11 cellular contexts compared by ENCODE assay signal in the genomic region with DNA sequence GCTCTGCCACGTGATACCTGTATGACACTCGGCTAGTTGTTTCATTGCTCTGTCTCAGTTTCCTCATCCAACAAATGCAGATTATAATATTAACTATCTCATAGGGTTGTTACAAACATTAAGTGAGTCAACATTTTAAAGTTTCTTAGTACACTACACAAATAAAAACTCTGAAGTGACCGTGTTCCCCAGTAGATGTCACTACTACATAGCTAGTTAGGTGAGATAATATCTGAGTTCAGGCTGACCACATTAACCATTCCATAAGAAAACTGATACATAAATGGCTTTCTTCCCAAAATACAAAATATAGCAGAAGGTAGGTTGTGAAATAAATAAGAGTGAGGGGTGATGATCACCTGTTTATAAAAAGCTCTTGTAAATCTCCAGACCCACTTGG.
DNase-seq lines count a peak whose midpoint lies in the region; ATAC-seq, FAIRE-seq and TF ChIP-seq lines count a peak whose summit lies in the region.
"Had no signal": no experiment of that assay in that cellular context is flagged by ENCODE, and none has a peak within 500 bp of the region (broad histone marks: within the 10 kb centered on the region; RNA-seq: fewer than 3 reads in every experiment).

No MANE protein-coding gene starts in this region.

- H3K9me3 ChIP-seq in A549 (no peaks in the 10 kb centered on the region), GM23248 (ENCODE audit: low read depth) (no peaks in the 10 kb centered on the region), OCI-LY3 (ENCODE audit: insufficient read depth, low read length) (no peaks in the 10 kb centered on the region), thyroid gland (no peaks in the 10 kb centered on the region)

- peaks cover 13% of the 10 kb centered on the region; the same call in 1 of the 2 replicates for H3K27me3 ChIP-seq in GM23248 (replicated peaks; ENCODE audit: insufficient read depth)
- H3K27me3 ChIP-seq in OCI-LY3 (ENCODE audit: low read depth, low read length): peaks cover 21% of the 10 kb centered on the region
- H3K27me3 ChIP-seq in H7 (ENCODE audit: control insufficient read depth, insufficient read depth, low read length): no peaks in the 10 kb centered on the region
- H3K27me3 ChIP-seq in thyroid gland: no peaks in the 10 kb centered on the region

- WGBS in A549 (ENCODE audit: missing lambda C conversion rate): 6% methylated on average over 3 of the region's 3 CpGs
- 23 to 28% methylated on average over 3 of the region's 3 CpGs for WGBS in GM23248 (ENCODE audit: low coverage in 1 of 2, low lambda C conversion rate in 2 of 2, missing lambda C conversion rate in 2 of 2), 2 experiments
- 56 to 63% methylated on average over 3 of the region's 3 CpGs for WGBS in thyroid gland, 2 donors

- no peak for TF ChIP-seq POLR2A in A549 (IDR thresholded peaks at IDR 0.05; ENCODE audit: low read length)
- no peak for TF ChIP-seq POLR2A in thyroid gland (IDR thresholded peaks at IDR 0.05)

- H3K27ac ChIP-seq in A549 (no peak overlapping the region), GM23248 (no peak overlapping the region), OCI-LY3 (ENCODE audit: low read length) (no peak overlapping the region), thyroid gland (no peak overlapping the region)

- no peaks in the 10 kb centered on the region for H3K27me3 Mint-ChIP-seq in activated CD4-positive, alpha-beta T cell treated with anti-CD3 and anti-CD28 coated beads, Interleukin-2, amount 10 ng/mL, durations not matched to agents 7 days and 5 days

- no peak overlapping the region for H3K27ac Mint-ChIP-seq in activated CD4-positive, alpha-beta T cell treated with anti-CD3 and anti-CD28 coated beads, Interleukin-2, amount 10 ng/mL, durations not matched to agents 7 days and 5 days

- no peaks in the 10 kb centered on the region for H3K36me3 ChIP-seq in GM23248 (ENCODE audit: low read depth)
- H3K36me3 ChIP-seq in OCI-LY3 (replicated peaks; ENCODE audit: low read depth, low read length): no peaks in the 10 kb centered on the region
- H3K36me3 ChIP-seq in H7 (replicated peaks; ENCODE audit: control insufficient read depth, insufficient read depth, low read length): no peaks in the 10 kb centered on the region
- no peaks in the 10 kb centered on the region for H3K36me3 ChIP-seq in thyroid gland

- H3K9ac ChIP-seq in GM23248 (no peak overlapping the region), OCI-LY3 (ENCODE audit: low read length) (no peak overlapping the region)

- CTCF ChIA-PET in A549 (lab: Yijun Ruan, JAX): interaction anchor here (0.6 to 1.6 kb wide), 8 partner anchors 198 to 1606 kb away, joined by 3 to 6 read pairs (median 4); no protein-coding TSS in a partner anchor
- CTCF ChIA-PET in activated CD4-positive, alpha-beta T cell treated with anti-CD3 and anti-CD28 coated beads, Interleukin-2, amount 10 ng/mL, durations not matched to agents 7 days and 5 days (lab: Charles Lee): interaction anchor here (0.6 kb wide), 1 partner anchor 24 kb away, joined by 3 read pairs; no protein-coding TSS in a partner anchor

- peak; percentile 47 for TF ChIP-seq CTCF in A549 (IDR thresholded peaks at IDR 0.05)
- peak; percentile 60 for TF ChIP-seq CTCF in OCI-LY3 (IDR thresholded peaks at IDR 0.05; ENCODE audit: low read depth, low read length)
- TF ChIP-seq CTCF in fibroblast of pulmonary artery (IDR thresholded peaks at IDR 0.05; ENCODE audit: low read length, missing control alignments): peak; percentile 32
- TF ChIP-seq CTCF in thyroid gland (IDR thresholded peaks at IDR 0.05): peak in 1 of 6 experiments; percentile 5

- H3K9me2 ChIP-seq in GM23248 (ENCODE audit: insufficient read depth): no peaks in the 10 kb centered on the region

- in situ Hi-C loops in GM23248 (cut with MboI): loop anchor here (25.0 kb wide), 3 partner anchors 1076 to 1526 kb away; no protein-coding TSS in a partner anchor

- no peak overlapping the region for H2AFZ ChIP-seq in GM23248
- H2AFZ ChIP-seq in OCI-LY3 (ENCODE audit: low read depth, low read length): no peak overlapping the region

- intact Hi-C loops in thyroid gland (cut with DNase I): no loop called here

- no peak for FAIRE-seq in A549 (lab: Jason Lieb, UNC)

- no peaks in the 10 kb centered on the region for H3K36me3 Mint-ChIP-seq in activated CD4-positive, alpha-beta T cell treated with anti-CD3 and anti-CD28 coated beads, Interleukin-2, amount 10 ng/mL, durations not matched to agents 7 days and 5 days (ENCODE audit: low read depth)

- H3K4me3 ChIP-seq in A549 (no peak overlapping the region), GM23248 (no peak overlapping the region), OCI-LY3 (ENCODE audit: low read length) (no peak overlapping the region), fibroblast of pulmonary artery (replicated peaks; ENCODE audit: low read depth, low read length) (no peak overlapping the region), H7 (ENCODE audit: insufficient read depth, low read depth, low read length) (no peak overlapping the region), thyroid gland (replicated peaks in 1 of 3) (no peak overlapping the region)

- ATAC-seq in A549: peak; percentile 70 to 72; a peak in 4 of 6 replicates
- no peak for ATAC-seq in GM18909 (IDR thresholded peaks at IDR 0.05; ENCODE audit: poor library complexity, unreplicated experiment)

- H3K4me2 ChIP-seq in A549: no peak overlapping the region
- no peak overlapping the region for H3K4me2 ChIP-seq in GM23248 (ENCODE audit: unreplicated experiment)
- H3K4me2 ChIP-seq in OCI-LY3 (ENCODE audit: low read length): no peak overlapping the region

- POLR2A ChIA-PET in A549 (lab: Yijun Ruan, JAX): no interaction called here
- POLR2A ChIA-PET in activated CD4-positive, alpha-beta T cell treated with anti-CD3 and anti-CD28 coated beads, Interleukin-2, amount 10 ng/mL, durations not matched to agents 7 days and 5 days (lab: Charles Lee): no interaction called here

- no peaks in the 10 kb centered on the region for H4K20me1 ChIP-seq in GM23248 (ENCODE audit: insufficient read depth)
- no peaks in the 10 kb centered on the region for H4K20me1 ChIP-seq in OCI-LY3 (ENCODE audit: insufficient read depth, low read length)

- no peak for TF ChIP-seq EP300 in A549 (IDR thresholded peaks at IDR 0.05)

- H3K79me2 ChIP-seq in GM23248 (ENCODE audit: insufficient read depth) (no peaks in the 10 kb centered on the region), OCI-LY3 (ENCODE audit: low read length) (no peaks in the 10 kb centered on the region)

- H3K4me1 Mint-ChIP-seq in activated CD4-positive, alpha-beta T cell treated with anti-CD3 and anti-CD28 coated beads, Interleukin-2, amount 10 ng/mL, durations not matched to agents 7 days and 5 days: no peaks in the 10 kb centered on the region

- peak; percentile 58 to 61 for TF ChIP-seq RAD21 in A549 (conservative IDR thresholded peaks at IDR 0.05 in 1 of 2, IDR thresholded peaks at IDR 0.05 in 1 of 2)

- DNase-seq in A549 (ENCODE audit: low read depth in 1 of 2, low spot score in 1 of 2) (peak in 1 of 2 experiments; percentile 35), GM23248 (peak; percentile 58), fibroblast of pulmonary artery (ENCODE audit: low read depth) (peak; percentile 51), H7 (no peak), thyroid gland (no peak)
- no peak for DNase-seq in activated CD4-positive, alpha-beta T cell treated with anti-CD3 and anti-CD28 coated beads, Interleukin-2, amount 10 ng/mL, durations not matched to agents 7 days and 5 days
- DNase-seq: effector CD4-positive, alpha-beta T cell; NK-92 treated with Interleukin-12 subunit alpha and Interleukin-12 subunit beta, amount 100 ng/mL, for 24 hours; stimulated activated CD4-positive, alpha-beta T cell treated with anti-CD3 and anti-CD28 coated beads, Interleukin-4, amount 100 ng/mL, for 24 hours had no signal

- H3K4me1 ChIP-seq in A549: no peaks in the 10 kb centered on the region
- no peaks in the 10 kb centered on the region for H3K4me1 ChIP-seq in GM23248 (ENCODE audit: insufficient read depth)
- H3K4me1 ChIP-seq in OCI-LY3 (ENCODE audit: low read length): peaks cover 6% of the 10 kb centered on the region
- no peaks in the 10 kb centered on the region for H3K4me1 ChIP-seq in thyroid gland

- no peaks in the 10 kb centered on the region for H3F3A ChIP-seq in GM23248 (ENCODE audit: insufficient read depth)

- no peaks in the 10 kb centered on the region for H3K9me3 Mint-ChIP-seq in activated CD4-positive, alpha-beta T cell treated with anti-CD3 and anti-CD28 coated beads, Interleukin-2, amount 10 ng/mL, durations not matched to agents 7 days and 5 days

- no peak overlapping the region for H3K4me3 Mint-ChIP-seq in activated CD4-positive, alpha-beta T cell treated with anti-CD3 and anti-CD28 coated beads, Interleukin-2, amount 10 ng/mL, durations not matched to agents 7 days and 5 days

TF ChIP-seq in A549, 52 proteins besides CTCF, POLR2A, EP300 and RAD21:
- no peak for TF ChIP-seq FOSL2 (IDR thresholded peaks at IDR 0.05)
- no peak for TF ChIP-seq FOSL2 (CRISPR knock-in tag; IDR thresholded peaks at IDR 0.05)
- TF ChIP-seq CHD4 (IDR thresholded peaks at IDR 0.05; ENCODE audit: borderline replicate concordance): no peak
- TF ChIP-seq HEYL (CRISPR knock-in tag; IDR thresholded peaks at IDR 0.05): no peak
- TF ChIP-seq FOXS1 (CRISPR knock-in tag; IDR thresholded peaks at IDR 0.05): no peak
- TF ChIP-seq, protein P1, sequence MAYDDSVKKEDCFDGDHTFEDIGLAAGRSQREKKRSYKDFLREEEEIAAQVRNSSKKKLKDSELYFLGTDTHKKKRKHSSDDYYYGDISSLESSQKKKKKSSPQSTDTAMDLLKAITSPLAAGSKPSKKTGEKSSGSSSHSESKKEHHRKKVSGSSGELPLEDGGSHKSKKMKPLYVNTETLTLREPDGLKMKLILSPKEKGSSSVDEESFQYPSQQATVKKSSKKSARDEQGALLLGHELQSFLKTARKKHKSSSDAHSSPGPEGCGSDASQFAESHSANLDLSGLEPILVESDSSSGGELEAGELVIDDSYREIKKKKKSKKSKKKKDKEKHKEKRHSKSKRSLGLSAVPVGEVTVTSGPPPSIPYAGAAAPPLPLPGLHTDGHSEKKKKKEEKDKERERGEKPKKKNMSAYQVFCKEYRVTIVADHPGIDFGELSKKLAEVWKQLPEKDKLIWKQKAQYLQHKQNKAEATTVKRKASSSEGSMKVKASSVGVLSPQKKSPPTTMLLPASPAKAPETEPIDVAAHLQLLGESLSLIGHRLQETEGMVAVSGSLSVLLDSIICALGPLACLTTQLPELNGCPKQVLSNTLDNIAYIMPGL (CRISPR knock-in tag; IDR thresholded peaks at IDR 0.05; ENCODE audit: borderline replicate concordance): no peak
- peak; percentile 39; the same call in 2 of the 3 replicates for TF ChIP-seq SMC3 (IDR thresholded peaks at IDR 0.05)

Comparison
In these comparisons a context has a peak if more than half of its experiments do, and no peak if none do; other contexts are left out.
1. DNase-seq: peak in GM23248 (single experiment) and fibroblast of pulmonary artery (single experiment); none in H7 (single experiment), thyroid gland (0 of 2) and activated CD4-positive, alpha-beta T cell treated with anti-CD3 and anti-CD28 coated beads, Interleukin-2, amount 10 ng/mL, durations not matched to agents 7 days and 5 days (single experiment).